Comparison of ENCODE assay signal across 20 cellular contexts in the genomic region with DNA sequence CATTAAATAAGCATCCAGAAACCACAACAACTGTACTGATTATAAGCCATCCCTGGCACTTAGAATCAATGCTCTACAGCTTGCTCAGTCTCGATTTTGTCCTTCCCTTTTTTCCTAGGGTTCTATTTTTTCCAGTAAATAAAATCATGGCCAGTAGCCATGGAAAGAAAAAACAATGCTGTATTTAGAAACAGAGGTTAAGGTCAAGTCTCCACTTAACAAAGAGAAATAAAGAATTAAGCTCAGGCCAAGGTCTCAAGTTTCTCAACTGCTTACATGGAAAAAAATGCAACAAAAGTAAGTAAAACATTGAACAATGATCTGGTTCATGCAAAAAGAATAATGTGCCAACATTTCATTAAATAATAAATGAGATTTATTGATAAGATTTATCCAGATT. TPM values are rescaled to one million over a fixed set of nuclear protein-coding genes. Genes with fewer than 3 reads are reported as not detected.
"Had no signal": no experiment of that assay in that cellular context is flagged by ENCODE, and none has a peak within 500 bp of the region (broad histone marks: within the 10 kb centered on the region; RNA-seq: fewer than 3 reads in every experiment).

No MANE protein-coding gene starts in this region.

- DNase-seq: activated CD4-positive, alpha-beta T cell treated with anti-CD3 and anti-CD28 coated beads, Interleukin-2, amount 10 ng/mL, durations not matched to agents 7 days and 5 days; activated CD8-positive, alpha-beta T cell treated with anti-CD3 and anti-CD28 coated beads, Interleukin-2, amount 10 ng/mL, durations not matched to agents 7 days and 5 days; activated effector memory CD4-positive, alpha-beta T cell treated with Interleukin-2 at 50 U/mL for 16 hours; activated naive CD4-positive, alpha-beta T cell treated with anti-CD3 and anti-CD28 coated beads, Interleukin-2, amount 10 ng/mL, durations not matched to agents 7 days and 5 days; activated naive CD8-positive, alpha-beta T cell treated with anti-CD3 and anti-CD28 coated beads, Interleukin-2, amount 50 U/mL, for 24 hours; activated T-cell treated with anti-CD3 and anti-CD28 coated beads, Interleukin-2, amount 50 U/mL, for 48 hours; gastrocnemius medialis; head of caudate nucleus; nucleus accumbens; retina; stimulated activated CD4-positive, alpha-beta T cell treated with anti-CD3 and anti-CD28 coated beads, Interleukin-2, amount 100 ng/mL, for 24 hours; stimulated activated naive CD8-positive, alpha-beta T cell treated with anti-CD3 and anti-CD28 coated beads, Interleukin-15, Interleukin-2, amounts not matched to agents 100 U/mL and 50 U/mL, for 24 hours; substantia nigra; T1000; tibial artery had no signal

- H3K27ac ChIP-seq: gastrocnemius medialis, tibial artery had no signal

- H3K4me3 ChIP-seq: gastrocnemius medialis, lung, tibial artery had no signal

- H3K27me3 ChIP-seq: gastrocnemius medialis, tibial artery had no signal

- H3K36me3 ChIP-seq: gastrocnemius medialis, tibial artery had no signal

- H3K9me3 ChIP-seq: gastrocnemius medialis, tibial artery had no signal

- FAIRE-seq: keratinocyte, urothelium cell line had no signal

- H3K4me1 ChIP-seq: gastrocnemius medialis had no signal

- ATAC-seq: activated CD8-positive, alpha-beta T cell treated with anti-CD3 and anti-CD28 coated beads, Interleukin-2, amount 10 ng/mL, durations not matched to agents 7 days and 5 days; activated naive CD8-positive, alpha-beta T cell treated with anti-CD3 and anti-CD28 coated beads, Interleukin-2, amount 50 U/mL, for 24 hours; gastrocnemius medialis; left lobe of liver; stimulated activated naive CD8-positive, alpha-beta T cell treated with anti-CD3 and anti-CD28 coated beads, Interleukin-15, Interleukin-2, amounts not matched to agents 100 U/mL and 50 U/mL, for 24 hours had no signal

RNA-seq across cellular contexts. Expression of gene GRID2, which starts 38.7 kb away (rescaled TPM):
- total RNA-seq: activated CD4-positive, alpha-beta T cell treated with anti-CD3 and anti-CD28 coated beads, Interleukin-2, amount 10 ng/mL, durations not matched to agents 7 days and 5 days; activated CD8-positive, alpha-beta T cell treated with anti-CD3 and anti-CD28 coated beads, Interleukin-2, amount 10 ng/mL, durations not matched to agents 7 days and 5 days; gastrocnemius medialis; left lobe of liver; T-helper 1 cell treated with Interleukin-12 subunit alpha and Interleukin-12 subunit beta and Interleukin-4 antibody, amounts not matched to agents 30 ng/mL and 1 ng/mL, for 36 hours had no signal
- polyA plus RNA-seq: keratinocyte, lung had no signal
